Comparison of ENCODE assay signal across 1 cellular context in the genomic region with DNA sequence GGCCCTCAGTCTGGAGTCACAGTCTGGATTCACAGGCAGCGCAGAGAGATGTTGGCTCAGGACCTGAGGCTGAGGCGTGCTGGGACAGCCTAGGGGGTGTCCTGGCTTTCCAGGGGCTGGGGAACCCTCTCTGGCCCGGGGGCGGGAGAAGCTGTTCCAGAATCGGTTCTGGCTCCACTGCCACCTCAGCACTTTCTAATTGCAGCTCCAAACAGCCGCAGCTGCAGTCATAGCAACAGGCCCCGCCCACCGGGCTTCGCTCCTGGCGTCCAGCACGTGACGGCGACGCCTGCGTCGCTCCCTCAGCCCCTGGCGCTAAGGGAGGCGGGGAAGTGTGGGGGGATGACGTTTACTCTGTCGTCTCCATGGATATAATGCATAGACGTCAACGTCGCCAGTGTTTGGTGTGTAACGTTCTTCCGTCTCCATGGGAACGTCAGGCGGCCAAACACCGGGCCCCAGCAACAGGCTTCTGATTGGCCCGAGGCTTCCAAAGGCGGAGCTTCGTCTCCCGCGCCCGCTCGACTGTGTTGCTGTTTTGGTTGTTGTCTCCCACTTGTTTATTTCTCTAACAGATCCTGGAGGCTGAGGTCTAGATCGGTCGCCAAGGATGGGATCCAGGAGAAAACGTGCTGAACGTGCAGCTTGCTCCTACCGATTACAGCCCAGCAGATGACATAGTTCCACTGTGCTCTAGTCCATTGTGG.
TF ChIP-seq lines count a peak whose summit lies in the region.

No MANE protein-coding gene starts in this region.

TF ChIP-seq in GM12878, 131 proteins besides CTCF, POLR2A, EP300 and RAD21 (continued from another document and continues in another):
- TF ChIP-seq, protein P1, sequence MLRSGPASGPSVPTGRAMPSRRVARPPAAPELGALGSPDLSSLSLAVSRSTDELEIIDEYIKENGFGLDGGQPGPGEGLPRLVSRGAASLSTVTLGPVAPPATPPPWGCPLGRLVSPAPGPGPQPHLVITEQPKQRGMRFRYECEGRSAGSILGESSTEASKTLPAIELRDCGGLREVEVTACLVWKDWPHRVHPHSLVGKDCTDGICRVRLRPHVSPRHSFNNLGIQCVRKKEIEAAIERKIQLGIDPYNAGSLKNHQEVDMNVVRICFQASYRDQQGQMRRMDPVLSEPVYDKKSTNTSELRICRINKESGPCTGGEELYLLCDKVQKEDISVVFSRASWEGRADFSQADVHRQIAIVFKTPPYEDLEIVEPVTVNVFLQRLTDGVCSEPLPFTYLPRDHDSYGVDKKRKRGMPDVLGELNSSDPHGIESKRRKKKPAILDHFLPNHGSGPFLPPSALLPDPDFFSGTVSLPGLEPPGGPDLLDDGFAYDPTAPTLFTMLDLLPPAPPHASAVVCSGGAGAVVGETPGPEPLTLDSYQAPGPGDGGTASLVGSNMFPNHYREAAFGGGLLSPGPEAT (IDR thresholded peaks at IDR 0.05; ENCODE audit: low read depth), result 0 out of 2 replicates have a peak, but pooled peaks have one; percentile 19
- TF ChIP-seq EGR1 (IDR thresholded peaks at IDR 0.05; ENCODE audit: borderline replicate concordance in 1 of 2, low read depth in 2 of 2, low read length in 2 of 2) (peak in 1 of 2 experiments; percentile 69; a peak in 1 of 3 replicates), RUNX3 (IDR thresholded peaks at IDR 0.05; ENCODE audit: low read length) (peak; percentile 17; the same call in 1 of the 2 replicates), MYC (IDR thresholded peaks at IDR 0.05; ENCODE audit: insufficient read depth, insufficient read length, insufficient replicate concordance, low read length, severe bottlenecking) (no peak), RELA (IDR thresholded peaks at IDR 0.05; ENCODE audit: borderline replicate concordance, partially characterized antibody) (peak; percentile 81), BHLHE40 (IDR thresholded peaks at IDR 0.05; ENCODE audit: borderline replicate concordance in 1 of 2, low read depth in 2 of 2, low read length in 1 of 2) (peak; percentile 99), SPI1 (IDR thresholded peaks at IDR 0.05; ENCODE audit: borderline replicate concordance, insufficient read depth, low read depth, low read length) (peak; percentile 35; the same call in 1 of the 2 replicates), NR2C2 (IDR thresholded peaks at IDR 0.05; ENCODE audit: borderline replicate concordance, control insufficient read depth, insufficient read length, low read depth) (no peak), ZNF384 (IDR thresholded peaks at IDR 0.05; ENCODE audit: borderline replicate concordance, low read depth, low read length) (no peak), IRF4 (IDR thresholded peaks at IDR 0.05; ENCODE audit: low read depth, low read length) (no peak), NR2C1 (IDR thresholded peaks at IDR 0.05) (no peak), EED (IDR thresholded peaks at IDR 0.05; ENCODE audit: low read depth) (no peak), HDGF (IDR thresholded peaks at IDR 0.05) (no peak), CBX5 (IDR thresholded peaks at IDR 0.05; ENCODE audit: low read depth) (no peak), WRNIP1 (IDR thresholded peaks at IDR 0.05; ENCODE audit: borderline replicate concordance, low read depth, low read length) (no peak), MTA3 (IDR thresholded peaks at IDR 0.05; ENCODE audit: borderline replicate concordance, low read length) (no peak), TAF1 (IDR thresholded peaks at IDR 0.05; ENCODE audit: borderline replicate concordance, low read depth, low read length) (no peak), MEF2B (IDR thresholded peaks at IDR 0.05; ENCODE audit: partially characterized antibody, poor library complexity, severe bottlenecking) (peak; percentile 72), PAX5 (IDR thresholded peaks at IDR 0.05; ENCODE audit: borderline replicate concordance, low read depth, low read length) (peak; percentile 50; the same call in 1 of the 2 replicates), EZH2 (IDR thresholded peaks at IDR 0.05; ENCODE audit: borderline replicate concordance, control insufficient read depth, low read depth, low read length) (no peak), PML (IDR thresholded peaks at IDR 0.05; ENCODE audit: low read length) (no peak), TARDBP (IDR thresholded peaks at IDR 0.05; ENCODE audit: borderline replicate concordance) (no peak), SMAD1 (IDR thresholded peaks at IDR 0.05; ENCODE audit: low read depth, partially characterized antibody) (no peak), NR2F1 (conservative IDR thresholded peaks at IDR 0.05) (peak; percentile 9; the same call in 1 of the 2 replicates), DPF2 (IDR thresholded peaks at IDR 0.05) (peak; percentile 58), ZNF217 (IDR thresholded peaks at IDR 0.05) (no peak), BRCA1 (IDR thresholded peaks at IDR 0.05; ENCODE audit: low read depth, low read length) (no peak), SMC3 (IDR thresholded peaks at IDR 0.05; ENCODE audit: borderline replicate concordance, low read length) (no peak; the same call in 1 of the 2 replicates), ATF7 (IDR thresholded peaks at IDR 0.05; ENCODE audit: low read depth) (peak; percentile 88), HCFC1 (IDR thresholded peaks at IDR 0.05; ENCODE audit: low read length) (no peak), IKZF2 (IDR thresholded peaks at IDR 0.05) (peak in 1 of 2 experiments; percentile 52; a peak in 1 of 4 replicates), SUPT20H (IDR thresholded peaks at IDR 0.05; ENCODE audit: borderline replicate concordance, control insufficient read depth, low read depth, low read length) (no peak), ZNF274 (IDR thresholded peaks at IDR 0.05; ENCODE audit: insufficient read depth, insufficient read length) (no peak)
- TF ChIP-seq, protein P2, sequence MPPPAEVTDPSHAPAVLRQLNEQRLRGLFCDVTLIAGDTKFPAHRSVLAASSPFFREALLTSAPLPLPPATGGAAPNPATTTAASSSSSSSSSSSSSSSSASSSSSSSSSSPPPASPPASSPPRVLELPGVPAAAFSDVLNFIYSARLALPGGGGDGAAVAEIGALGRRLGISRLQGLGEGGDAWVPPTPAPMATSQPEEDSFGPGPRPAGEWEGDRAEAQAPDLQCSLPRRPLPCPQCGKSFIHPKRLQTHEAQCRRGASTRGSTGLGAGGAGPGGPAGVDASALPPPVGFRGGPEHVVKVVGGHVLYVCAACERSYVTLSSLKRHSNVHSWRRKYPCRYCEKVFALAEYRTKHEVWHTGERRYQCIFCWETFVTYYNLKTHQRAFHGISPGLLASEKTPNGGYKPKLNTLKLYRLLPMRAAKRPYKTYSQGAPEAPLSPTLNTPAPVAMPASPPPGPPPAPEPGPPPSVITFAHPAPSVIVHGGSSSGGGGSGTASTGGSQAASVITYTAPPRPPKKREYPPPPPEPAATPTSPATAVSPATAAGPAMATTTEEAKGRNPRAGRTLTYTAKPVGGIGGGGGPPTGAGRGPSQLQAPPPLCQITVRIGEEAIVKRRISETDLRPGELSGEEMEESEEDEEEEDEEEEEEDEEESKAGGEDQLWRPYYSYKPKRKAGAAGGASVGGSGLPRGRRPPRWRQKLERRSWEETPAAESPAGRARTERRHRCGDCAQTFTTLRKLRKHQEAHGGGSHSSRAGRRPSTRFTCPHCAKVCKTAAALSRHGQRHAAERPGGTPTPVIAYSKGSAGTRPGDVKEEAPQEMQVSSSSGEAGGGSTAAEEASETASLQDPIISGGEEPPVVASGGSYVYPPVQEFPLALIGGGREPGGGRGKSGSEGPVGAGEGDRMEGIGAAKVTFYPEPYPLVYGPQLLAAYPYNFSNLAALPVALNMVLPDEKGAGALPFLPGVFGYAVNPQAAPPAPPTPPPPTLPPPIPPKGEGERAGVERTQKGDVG (CRISPR knock-in tag; IDR thresholded peaks at IDR 0.05), result no peak
- TF ChIP-seq, protein P3, sequence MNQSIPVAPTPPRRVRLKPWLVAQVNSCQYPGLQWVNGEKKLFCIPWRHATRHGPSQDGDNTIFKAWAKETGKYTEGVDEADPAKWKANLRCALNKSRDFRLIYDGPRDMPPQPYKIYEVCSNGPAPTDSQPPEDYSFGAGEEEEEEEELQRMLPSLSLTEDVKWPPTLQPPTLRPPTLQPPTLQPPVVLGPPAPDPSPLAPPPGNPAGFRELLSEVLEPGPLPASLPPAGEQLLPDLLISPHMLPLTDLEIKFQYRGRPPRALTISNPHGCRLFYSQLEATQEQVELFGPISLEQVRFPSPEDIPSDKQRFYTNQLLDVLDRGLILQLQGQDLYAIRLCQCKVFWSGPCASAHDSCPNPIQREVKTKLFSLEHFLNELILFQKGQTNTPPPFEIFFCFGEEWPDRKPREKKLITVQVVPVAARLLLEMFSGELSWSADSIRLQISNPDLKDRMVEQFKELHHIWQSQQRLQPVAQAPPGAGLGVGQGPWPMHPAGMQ (IDR thresholded peaks at IDR 0.05; ENCODE audit: borderline replicate concordance), result no peak
- TF ChIP-seq, protein P4, sequence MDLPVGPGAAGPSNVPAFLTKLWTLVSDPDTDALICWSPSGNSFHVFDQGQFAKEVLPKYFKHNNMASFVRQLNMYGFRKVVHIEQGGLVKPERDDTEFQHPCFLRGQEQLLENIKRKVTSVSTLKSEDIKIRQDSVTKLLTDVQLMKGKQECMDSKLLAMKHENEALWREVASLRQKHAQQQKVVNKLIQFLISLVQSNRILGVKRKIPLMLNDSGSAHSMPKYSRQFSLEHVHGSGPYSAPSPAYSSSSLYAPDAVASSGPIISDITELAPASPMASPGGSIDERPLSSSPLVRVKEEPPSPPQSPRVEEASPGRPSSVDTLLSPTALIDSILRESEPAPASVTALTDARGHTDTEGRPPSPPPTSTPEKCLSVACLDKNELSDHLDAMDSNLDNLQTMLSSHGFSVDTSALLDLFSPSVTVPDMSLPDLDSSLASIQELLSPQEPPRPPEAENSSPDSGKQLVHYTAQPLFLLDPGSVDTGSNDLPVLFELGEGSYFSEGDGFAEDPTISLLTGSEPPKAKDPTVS (IDR thresholded peaks at IDR 0.05; ENCODE audit: low read depth, low read length), result no peak
- TF ChIP-seq, protein P5, sequence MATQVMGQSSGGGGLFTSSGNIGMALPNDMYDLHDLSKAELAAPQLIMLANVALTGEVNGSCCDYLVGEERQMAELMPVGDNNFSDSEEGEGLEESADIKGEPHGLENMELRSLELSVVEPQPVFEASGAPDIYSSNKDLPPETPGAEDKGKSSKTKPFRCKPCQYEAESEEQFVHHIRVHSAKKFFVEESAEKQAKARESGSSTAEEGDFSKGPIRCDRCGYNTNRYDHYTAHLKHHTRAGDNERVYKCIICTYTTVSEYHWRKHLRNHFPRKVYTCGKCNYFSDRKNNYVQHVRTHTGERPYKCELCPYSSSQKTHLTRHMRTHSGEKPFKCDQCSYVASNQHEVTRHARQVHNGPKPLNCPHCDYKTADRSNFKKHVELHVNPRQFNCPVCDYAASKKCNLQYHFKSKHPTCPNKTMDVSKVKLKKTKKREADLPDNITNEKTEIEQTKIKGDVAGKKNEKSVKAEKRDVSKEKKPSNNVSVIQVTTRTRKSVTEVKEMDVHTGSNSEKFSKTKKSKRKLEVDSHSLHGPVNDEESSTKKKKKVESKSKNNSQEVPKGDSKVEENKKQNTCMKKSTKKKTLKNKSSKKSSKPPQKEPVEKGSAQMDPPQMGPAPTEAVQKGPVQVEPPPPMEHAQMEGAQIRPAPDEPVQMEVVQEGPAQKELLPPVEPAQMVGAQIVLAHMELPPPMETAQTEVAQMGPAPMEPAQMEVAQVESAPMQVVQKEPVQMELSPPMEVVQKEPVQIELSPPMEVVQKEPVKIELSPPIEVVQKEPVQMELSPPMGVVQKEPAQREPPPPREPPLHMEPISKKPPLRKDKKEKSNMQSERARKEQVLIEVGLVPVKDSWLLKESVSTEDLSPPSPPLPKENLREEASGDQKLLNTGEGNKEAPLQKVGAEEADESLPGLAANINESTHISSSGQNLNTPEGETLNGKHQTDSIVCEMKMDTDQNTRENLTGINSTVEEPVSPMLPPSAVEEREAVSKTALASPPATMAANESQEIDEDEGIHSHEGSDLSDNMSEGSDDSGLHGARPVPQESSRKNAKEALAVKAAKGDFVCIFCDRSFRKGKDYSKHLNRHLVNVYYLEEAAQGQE (IDR thresholded peaks at IDR 0.05; ENCODE audit: low read depth, low read length), result no peak
- TF ChIP-seq, protein P6, sequence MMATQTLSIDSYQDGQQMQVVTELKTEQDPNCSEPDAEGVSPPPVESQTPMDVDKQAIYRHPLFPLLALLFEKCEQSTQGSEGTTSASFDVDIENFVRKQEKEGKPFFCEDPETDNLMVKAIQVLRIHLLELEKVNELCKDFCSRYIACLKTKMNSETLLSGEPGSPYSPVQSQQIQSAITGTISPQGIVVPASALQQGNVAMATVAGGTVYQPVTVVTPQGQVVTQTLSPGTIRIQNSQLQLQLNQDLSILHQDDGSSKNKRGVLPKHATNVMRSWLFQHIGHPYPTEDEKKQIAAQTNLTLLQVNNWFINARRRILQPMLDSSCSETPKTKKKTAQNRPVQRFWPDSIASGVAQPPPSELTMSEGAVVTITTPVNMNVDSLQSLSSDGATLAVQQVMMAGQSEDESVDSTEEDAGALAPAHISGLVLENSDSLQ (IDR thresholded peaks at IDR 0.05), result peak; percentile 88
- TF ChIP-seq, protein P7, sequence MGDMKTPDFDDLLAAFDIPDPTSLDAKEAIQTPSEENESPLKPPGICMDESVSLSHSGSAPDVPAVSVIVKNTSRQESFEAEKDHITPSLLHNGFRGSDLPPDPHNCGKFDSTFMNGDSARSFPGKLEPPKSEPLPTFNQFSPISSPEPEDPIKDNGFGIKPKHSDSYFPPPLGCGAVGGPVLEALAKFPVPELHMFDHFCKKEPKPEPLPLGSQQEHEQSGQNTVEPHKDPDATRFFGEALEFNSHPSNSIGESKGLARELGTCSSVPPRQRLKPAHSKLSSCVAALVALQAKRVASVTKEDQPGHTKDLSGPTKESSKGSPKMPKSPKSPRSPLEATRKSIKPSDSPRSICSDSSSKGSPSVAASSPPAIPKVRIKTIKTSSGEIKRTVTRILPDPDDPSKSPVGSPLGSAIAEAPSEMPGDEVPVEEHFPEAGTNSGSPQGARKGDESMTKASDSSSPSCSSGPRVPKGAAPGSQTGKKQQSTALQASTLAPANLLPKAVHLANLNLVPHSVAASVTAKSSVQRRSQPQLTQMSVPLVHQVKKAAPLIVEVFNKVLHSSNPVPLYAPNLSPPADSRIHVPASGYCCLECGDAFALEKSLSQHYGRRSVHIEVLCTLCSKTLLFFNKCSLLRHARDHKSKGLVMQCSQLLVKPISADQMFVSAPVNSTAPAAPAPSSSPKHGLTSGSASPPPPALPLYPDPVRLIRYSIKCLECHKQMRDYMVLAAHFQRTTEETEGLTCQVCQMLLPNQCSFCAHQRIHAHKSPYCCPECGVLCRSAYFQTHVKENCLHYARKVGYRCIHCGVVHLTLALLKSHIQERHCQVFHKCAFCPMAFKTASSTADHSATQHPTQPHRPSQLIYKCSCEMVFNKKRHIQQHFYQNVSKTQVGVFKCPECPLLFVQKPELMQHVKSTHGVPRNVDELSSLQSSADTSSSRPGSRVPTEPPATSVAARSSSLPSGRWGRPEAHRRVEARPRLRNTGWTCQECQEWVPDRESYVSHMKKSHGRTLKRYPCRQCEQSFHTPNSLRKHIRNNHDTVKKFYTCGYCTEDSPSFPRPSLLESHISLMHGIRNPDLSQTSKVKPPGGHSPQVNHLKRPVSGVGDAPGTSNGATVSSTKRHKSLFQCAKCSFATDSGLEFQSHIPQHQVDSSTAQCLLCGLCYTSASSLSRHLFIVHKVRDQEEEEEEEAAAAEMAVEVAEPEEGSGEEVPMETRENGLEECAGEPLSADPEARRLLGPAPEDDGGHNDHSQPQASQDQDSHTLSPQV (IDR thresholded peaks at IDR 0.05), result no peak
